In the genomic region with DNA sequence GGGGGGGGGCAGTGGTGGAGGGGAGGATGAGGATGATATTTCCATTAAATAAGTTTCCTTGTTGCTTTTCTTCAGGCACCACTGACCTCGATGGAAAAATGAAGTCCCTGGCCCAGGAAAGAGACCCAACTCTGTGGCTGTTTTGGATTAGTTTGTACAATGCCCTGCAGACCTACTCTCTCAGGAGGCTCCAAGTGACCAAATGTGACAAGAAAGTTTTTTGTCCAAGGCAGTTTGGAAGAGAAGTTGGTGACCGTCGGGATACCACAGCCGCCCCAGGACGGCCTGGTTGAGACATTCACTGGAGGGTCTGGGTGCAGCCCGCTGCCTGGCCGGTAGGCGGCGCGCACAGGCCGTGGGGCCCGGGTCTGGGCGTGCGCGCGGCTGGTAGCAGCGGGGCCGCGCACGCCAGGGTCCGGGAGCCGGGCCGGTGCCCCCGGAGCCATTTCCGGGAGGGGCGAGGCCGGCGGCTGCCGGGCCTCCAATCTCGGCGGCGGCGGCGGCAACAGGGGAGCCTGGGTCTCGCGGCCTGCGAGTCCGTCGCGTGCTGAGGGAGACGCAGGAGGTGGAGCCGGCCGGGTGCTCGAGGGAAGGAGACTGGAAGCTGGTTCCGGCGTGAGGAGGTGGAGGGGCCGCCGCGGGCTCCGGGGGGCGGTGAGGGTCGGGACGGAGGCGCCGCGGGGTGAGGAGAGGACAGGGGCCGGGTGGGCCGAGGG, we compare ENCODE assay signal across 8 cellular contexts. TPM values are rescaled to one million over a fixed set of nuclear protein-coding genes. Genes with fewer than 3 reads are reported as not detected.
DNase-seq lines count a peak whose midpoint lies in the region; ATAC-seq and TF ChIP-seq lines count a peak whose summit lies in the region.

SGPL1 (plus strand) TSS at position 445 of the 716 bp plus-strand sequence. CDS start 906 bp downstream, outside the sequence.

- peak within 1 kb of the TSS; percentile 88 for H2AFZ ChIP-seq in neuronal stem cell (ENCODE audit: low read length)

- peak within 1 kb of the TSS; percentile 98 for H3K23ac ChIP-seq in neuronal stem cell (ENCODE audit: low read depth, low read length, poor library complexity)

- peak within 1 kb of the TSS; percentile 99 for H3K18ac ChIP-seq in neuronal stem cell (ENCODE audit: low read length)

- no peak within 1 kb of the TSS for H3K4ac ChIP-seq in neuronal stem cell (ENCODE audit: low read length)

- H3K27ac ChIP-seq in neuronal stem cell (replicated peaks; ENCODE audit: low read length) = peak within 1 kb of the TSS; percentile 90
- H3K27ac ChIP-seq in subcutaneous abdominal adipose tissue (ENCODE audit: low read depth, low read length) = peak within 1 kb of the TSS; percentile 80

- H2BK5ac ChIP-seq in neuronal stem cell (ENCODE audit: low read length) = peak within 1 kb of the TSS; percentile 59

- WGBS in neuronal stem cell (ENCODE audit: extremely low coverage in 2 of 2, insufficient read length in 2 of 2, insufficient replicate concordance in 1 of 2), 2 donors = no CpG with 5 or more reads among the region's 58 CpGs

- H4K91ac ChIP-seq in neuronal stem cell (ENCODE audit: low read depth, low read length, poor library complexity) = no peak within 1 kb of the TSS

- DNase-seq in DMS79 treated with DMSO at 0.1 percent for 48 hours (lab: John Stamatoyannopoulos, UW) (peak; percentile 55), SK-MEL-5 (ENCODE audit: low read depth, low spot score) (peak; percentile 74), foreskin melanocyte (peak; percentile 64), neuronal stem cell (ENCODE audit: low spot score) (peak; percentile 85)
- DNase-seq in activated naive CD4-positive, alpha-beta T cell treated with Interleukin-2 at 50 U/mL for 16 hours = peak; percentile 87

- no peak for TF ChIP-seq EP300 in Ishikawa (IDR thresholded peaks at IDR 0.05; ENCODE audit: borderline replicate concordance)

- TF ChIP-seq RAD21 in Ishikawa (IDR thresholded peaks at IDR 0.05; ENCODE audit: low read depth) = peak; percentile 77

- H3K9me3 ChIP-seq in neuronal stem cell (replicated peaks in 1 of 2; ENCODE audit: control insufficient read depth in 2 of 2, insufficient read depth in 1 of 2, low read depth in 1 of 2, low read length in 2 of 2) (no peaks in the 10 kb centered on the region), subcutaneous abdominal adipose tissue (ENCODE audit: control insufficient read depth in 5 of 5, low read length in 5 of 5) (no peaks in the 10 kb centered on the region)

- H3K14ac ChIP-seq in neuronal stem cell (ENCODE audit: low read length) = no peak within 1 kb of the TSS

- H3K4me2 ChIP-seq in neuronal stem cell (ENCODE audit: insufficient read depth, low read length, poor library complexity, severe bottlenecking) = peak within 1 kb of the TSS; percentile 74

- H2AK5ac ChIP-seq in neuronal stem cell (ENCODE audit: low read depth, low read length) = peak within 1 kb of the TSS; percentile 45

- H3K27me3 ChIP-seq in neuronal stem cell (ENCODE audit: control insufficient read depth in 3 of 3, insufficient read depth in 3 of 3, low read depth in 1 of 3, low read length in 3 of 3) (peaks cover 0 to 7% (median 0%) of the 10 kb centered on the region in 3 experiments), subcutaneous abdominal adipose tissue (ENCODE audit: control insufficient read depth in 5 of 5, insufficient read depth in 4 of 5, low read length in 5 of 5) (no peaks in the 10 kb centered on the region)

- peak within 1 kb of the TSS; percentile 95 for H3K9ac ChIP-seq in neuronal stem cell (ENCODE audit: low read depth, low read length, poor library complexity)
- H3K9ac ChIP-seq in subcutaneous abdominal adipose tissue (ENCODE audit: low read length in 5 of 5) = peak within 1 kb of the TSS; percentile 56 to 89 (median 85)

- ATAC-seq in GM21528 (IDR thresholded peaks at IDR 0.05; ENCODE audit: low FRiP score, unreplicated experiment) = peak; percentile 92

- no peaks in the 10 kb centered on the region for H3K79me1 ChIP-seq in neuronal stem cell (ENCODE audit: low read depth, low read length)

- peaks cover 6 to 36% of the 10 kb centered on the region in 2 donors for H3K36me3 ChIP-seq in neuronal stem cell (replicated peaks in 1 of 2; ENCODE audit: control insufficient read depth in 2 of 2, insufficient read depth in 2 of 2, low read length in 2 of 2)
- peaks cover 0 to 12% (median 5%) of the 10 kb centered on the region in 5 donors for H3K36me3 ChIP-seq in subcutaneous abdominal adipose tissue (ENCODE audit: control insufficient read depth in 5 of 5, insufficient read depth in 5 of 5, low read length in 5 of 5)

- no peak within 1 kb of the TSS for H2BK120ac ChIP-seq in neuronal stem cell (ENCODE audit: low read depth, low read length)

- H3K4me3 ChIP-seq in neuronal stem cell (ENCODE audit: low read length in 2 of 2) (peak within 1 kb of the TSS; percentile 71 to 91), subcutaneous abdominal adipose tissue (ENCODE audit: low read depth in 1 of 5, low read length in 5 of 5) (peak within 1 kb of the TSS; percentile 77 to 91 (median 85))

- no peaks in the 10 kb centered on the region for H3K4me1 ChIP-seq in neuronal stem cell (ENCODE audit: control insufficient read depth in 2 of 2, insufficient read depth in 1 of 2, low read depth in 1 of 2, low read length in 2 of 2)
- H3K4me1 ChIP-seq in subcutaneous abdominal adipose tissue (ENCODE audit: control insufficient read depth in 5 of 5, insufficient read depth in 5 of 5, low read length in 5 of 5) = peaks cover 2 to 16% (median 10%) of the 10 kb centered on the region in 5 donors

- no peak within 1 kb of the TSS for H2BK12ac ChIP-seq in neuronal stem cell (ENCODE audit: low read length)

- H4K8ac ChIP-seq in neuronal stem cell (ENCODE audit: low read depth, low read length) = no peak within 1 kb of the TSS

- in situ Hi-C loops in SK-MEL-5 (cut with HindIII; ENCODE audit: low pct_unique_long_range_greater_than_20kb, low sequenced_read_pairs) = no loop called here

- H2BK15ac ChIP-seq in neuronal stem cell (ENCODE audit: low read length) = peak within 1 kb of the TSS; percentile 32

TF ChIP-seq in Ishikawa, 13 proteins besides CTCF, POLR2A, EP300 and RAD21:
- TF ChIP-seq, protein P1, sequence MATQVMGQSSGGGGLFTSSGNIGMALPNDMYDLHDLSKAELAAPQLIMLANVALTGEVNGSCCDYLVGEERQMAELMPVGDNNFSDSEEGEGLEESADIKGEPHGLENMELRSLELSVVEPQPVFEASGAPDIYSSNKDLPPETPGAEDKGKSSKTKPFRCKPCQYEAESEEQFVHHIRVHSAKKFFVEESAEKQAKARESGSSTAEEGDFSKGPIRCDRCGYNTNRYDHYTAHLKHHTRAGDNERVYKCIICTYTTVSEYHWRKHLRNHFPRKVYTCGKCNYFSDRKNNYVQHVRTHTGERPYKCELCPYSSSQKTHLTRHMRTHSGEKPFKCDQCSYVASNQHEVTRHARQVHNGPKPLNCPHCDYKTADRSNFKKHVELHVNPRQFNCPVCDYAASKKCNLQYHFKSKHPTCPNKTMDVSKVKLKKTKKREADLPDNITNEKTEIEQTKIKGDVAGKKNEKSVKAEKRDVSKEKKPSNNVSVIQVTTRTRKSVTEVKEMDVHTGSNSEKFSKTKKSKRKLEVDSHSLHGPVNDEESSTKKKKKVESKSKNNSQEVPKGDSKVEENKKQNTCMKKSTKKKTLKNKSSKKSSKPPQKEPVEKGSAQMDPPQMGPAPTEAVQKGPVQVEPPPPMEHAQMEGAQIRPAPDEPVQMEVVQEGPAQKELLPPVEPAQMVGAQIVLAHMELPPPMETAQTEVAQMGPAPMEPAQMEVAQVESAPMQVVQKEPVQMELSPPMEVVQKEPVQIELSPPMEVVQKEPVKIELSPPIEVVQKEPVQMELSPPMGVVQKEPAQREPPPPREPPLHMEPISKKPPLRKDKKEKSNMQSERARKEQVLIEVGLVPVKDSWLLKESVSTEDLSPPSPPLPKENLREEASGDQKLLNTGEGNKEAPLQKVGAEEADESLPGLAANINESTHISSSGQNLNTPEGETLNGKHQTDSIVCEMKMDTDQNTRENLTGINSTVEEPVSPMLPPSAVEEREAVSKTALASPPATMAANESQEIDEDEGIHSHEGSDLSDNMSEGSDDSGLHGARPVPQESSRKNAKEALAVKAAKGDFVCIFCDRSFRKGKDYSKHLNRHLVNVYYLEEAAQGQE (IDR thresholded peaks at IDR 0.05; ENCODE audit: low read depth) = no peak
- TF ChIP-seq TAF1 (IDR thresholded peaks at IDR 0.05; ENCODE audit: low read depth) = peak; percentile 37; the same call in 1 of the 2 replicates

RNA-seq across cellular contexts. Expression of gene SGPL1, which starts in this region (rescaled TPM):
- total RNA-seq in SK-MEL-5 (2014; rRNA removed; shearing (Covaris generic)) = 25.8 and 27.4 TPM in 2 replicates
- polyA plus RNA-seq in SK-MEL-5 (2015; cell fraction: cytosol; rRNA removed) = 23.8 and 31.4 TPM in 2 replicates
- 15.9 and 21.0 TPM in 2 replicates for polyA plus RNA-seq in SK-MEL-5 (2015; cell fraction: nucleus; rRNA removed)
- 23.0 TPM for polyA plus RNA-seq in neuronal stem cell (2013, experiment 1 of 2)
- polyA plus RNA-seq in neuronal stem cell (2013, experiment 2 of 2) = 23.0 TPM

Comparison
In these comparisons a context has a peak if more than half of its experiments do, and no peak if none do; other contexts are left out.
1. Peak in every context shown above with its lines: DNase-seq, ATAC-seq, H3K4me3 ChIP-seq and H3K27ac ChIP-seq.